ENCODE assay signal across 8 cellular contexts in the genomic region with DNA sequence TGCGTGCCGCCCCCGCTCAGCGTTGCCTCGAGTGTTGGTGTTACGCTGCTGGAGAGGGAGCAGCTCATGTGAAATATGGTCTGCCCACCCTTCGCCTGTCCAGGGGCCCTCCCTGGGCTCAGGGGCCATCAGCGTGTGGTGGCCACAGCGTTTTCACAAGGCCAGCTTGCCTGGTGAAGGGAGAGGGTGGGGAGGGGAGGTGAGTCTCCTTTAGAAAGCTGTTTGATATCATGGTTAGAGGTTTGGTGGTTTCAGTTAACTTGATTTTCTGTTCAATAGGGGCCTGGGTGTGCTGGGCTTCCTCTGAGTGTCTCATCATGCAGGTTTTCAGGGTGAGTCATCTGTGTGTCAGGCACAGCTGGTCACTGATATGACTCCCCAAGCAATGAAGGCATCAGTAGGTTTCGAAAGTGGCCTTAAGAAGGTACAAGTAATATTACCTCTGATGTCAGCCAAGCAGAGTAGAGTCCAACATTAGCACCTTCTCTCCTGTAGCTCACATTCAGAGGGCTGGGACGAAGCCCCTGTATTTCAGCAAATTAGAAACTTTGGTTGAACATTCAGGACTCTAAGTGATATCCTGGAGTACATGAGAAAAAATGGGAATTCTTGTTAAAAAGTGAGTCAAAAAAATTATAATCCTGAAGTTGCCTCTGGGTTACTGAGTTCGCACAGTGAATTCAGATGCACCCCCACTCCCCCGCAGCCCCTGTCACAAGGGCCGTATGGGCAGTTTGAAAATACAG.
DNase-seq lines count a peak whose midpoint lies in the region; ATAC-seq and TF ChIP-seq lines count a peak whose summit lies in the region.

No MANE protein-coding gene starts in this region.

- peak; percentile 47 for ATAC-seq in GM18858 (IDR thresholded peaks at IDR 0.05; ENCODE audit: unreplicated experiment)

- TF ChIP-seq CTCF in 22Rv1 (IDR thresholded peaks at IDR 0.05) = no peak

- peak; percentile 36 for DNase-seq in SIG-M5 treated with dmso at 0.1 percent for 504 hours (lab: John Stamatoyannopoulos, UW; ENCODE audit: unreplicated experiment)
- peak; percentile 71 for DNase-seq in fibroblast of gingiva (ENCODE audit: low read depth)
- peak; percentile 85 for DNase-seq in skeletal muscle cell (ENCODE audit: low read depth)
- DNase-seq in DMS153 (lab: John Stamatoyannopoulos, UW) = no peak
- DNase-seq in NCI-H1092 treated with DMSO at 0.1 percent for 48 hours (lab: John Stamatoyannopoulos, UW) = no peak
- no peak for DNase-seq in occipital lobe (lab: John Stamatoyannopoulos, UW)

- H3K27ac ChIP-seq in 22Rv1 = peak overlapping the region; percentile 12; the same call in 1 of the 2 replicates

- H3K4me3 ChIP-seq in skeletal muscle cell (ENCODE audit: low read depth, low read length) = no peak overlapping the region

Comparison
In these comparisons a context has a peak if more than half of its experiments do, and no peak if none do; other contexts are left out.
1. DNase-seq: peak in SIG-M5 treated with dmso at 0.1 percent for 504 hours (single experiment), fibroblast of gingiva (single experiment) and skeletal muscle cell (single experiment); none in DMS153 (single experiment), NCI-H1092 treated with DMSO at 0.1 percent for 48 hours (single experiment) and occipital lobe (single experiment).